ENCODE assay signal across 9 cellular contexts in genomic region chr5:76641514-76642120, GRCh38. TPM values are rescaled to one million over a fixed set of nuclear protein-coding genes. Genes with fewer than 3 reads are reported as not detected.
A peak's percentile ranks its signal among the peaks of the same experiment; 100 is the strongest.
DNase-seq lines count a peak whose midpoint lies in the region; ATAC-seq, FAIRE-seq and TF ChIP-seq lines count a peak whose summit lies in the region.
"Had no signal": no experiment of that assay in that cellular context is flagged by ENCODE, and none has a peak within 500 bp of the region (broad histone marks: within the 10 kb centered on the region; RNA-seq: fewer than 3 reads in every experiment).

No MANE protein-coding gene starts in this region.

- H3K27me3 ChIP-seq in DOHH2 (ENCODE audit: control insufficient read depth, low read length) = no peaks in the 10 kb centered on the region
- H3K27me3 ChIP-seq in astrocyte (ENCODE audit: insufficient read depth, low read length) = no peaks in the 10 kb centered on the region

- H3K27ac Mint-ChIP-seq in astrocyte (ENCODE audit: unreplicated experiment) = peak overlapping the region; percentile 83
- H3K27ac Mint-ChIP-seq: activated naive CD8-positive, alpha-beta T cell had no signal

- no peaks in the 10 kb centered on the region for H3F3A ChIP-seq in DOHH2 (ENCODE audit: control insufficient read depth, insufficient read depth)

- H4K20me1 ChIP-seq in DOHH2 (ENCODE audit: control insufficient read depth, insufficient read depth, low read depth, low read length) (no peaks in the 10 kb centered on the region), astrocyte (ENCODE audit: insufficient read depth, low read length) (no peaks in the 10 kb centered on the region)

- H3K27ac ChIP-seq in DOHH2 (ENCODE audit: low read depth, low read length) = no peak overlapping the region
- no peak overlapping the region for H3K27ac ChIP-seq in astrocyte (ENCODE audit: low read depth, low read length)

- H3K79me2 ChIP-seq in DOHH2 (ENCODE audit: control insufficient read depth, low read length) = no peaks in the 10 kb centered on the region
- H3K79me2 ChIP-seq in astrocyte (ENCODE audit: insufficient read depth, low read length) = no peaks in the 10 kb centered on the region

- peaks cover 25% of the 10 kb centered on the region for H3K36me3 ChIP-seq in DOHH2 (ENCODE audit: control insufficient read depth, low read length)
- no peaks in the 10 kb centered on the region for H3K36me3 ChIP-seq in astrocyte (ENCODE audit: insufficient read depth, low read length)

- FAIRE-seq in astrocyte (lab: Jason Lieb, UNC) = peak; percentile 83

- DNase-seq in Jurkat, Clone E6-1 (ENCODE audit: low read depth, low spot score) = peak; percentile 79
- peak; percentile 9 for DNase-seq in T-helper 22 cell (ENCODE audit: low read depth)
- peak; percentile 50 for DNase-seq in astrocyte (ENCODE audit: low read depth)
- peak; percentile 70 for DNase-seq in iPS-NIHi7 (ENCODE audit: extremely low spot score)
- peak; percentile 28 to 52 for DNase-seq in stimulated activated CD4-positive, alpha-beta T cell treated with anti-CD3 and anti-CD28 coated beads, Interleukin-1b, Interleukin-23, amount 100 ng/mL, for 4 hours (ENCODE audit: low read depth in 2 of 2)
- DNase-seq in NCI-H2196 treated with DMSO at 0.1 percent for 48 hours (lab: John Stamatoyannopoulos, UW; ENCODE audit: unreplicated experiment) = no peak

- peaks cover 32% of the 10 kb centered on the region for H3K4me1 Mint-ChIP-seq in astrocyte (ENCODE audit: low read depth, unreplicated experiment)

- no peak overlapping the region for H3K9ac ChIP-seq in astrocyte (ENCODE audit: low read length)

- H2AFZ ChIP-seq in astrocyte (ENCODE audit: low read depth, low read length) = no peak overlapping the region

- H3K4me2 ChIP-seq in DOHH2 (ENCODE audit: low read length) (no peak overlapping the region), astrocyte (ENCODE audit: low read length) (no peak overlapping the region)

- peaks cover 23% of the 10 kb centered on the region for H3K4me1 ChIP-seq in DOHH2 (ENCODE audit: control insufficient read depth, low read length)
- peaks cover 9% of the 10 kb centered on the region for H3K4me1 ChIP-seq in astrocyte (ENCODE audit: insufficient read depth, low read length)

- TF ChIP-seq CTCF in DOHH2 (IDR thresholded peaks at IDR 0.05; ENCODE audit: low read depth, low read length, poor library complexity, severe bottlenecking) (peak; percentile 91), astrocyte (IDR thresholded peaks at IDR 0.05; ENCODE audit: insufficient read depth, low read depth, low read length) (peak; percentile 92)

- no peaks in the 10 kb centered on the region for H3K9me3 ChIP-seq in DOHH2 (ENCODE audit: control insufficient read depth, insufficient read depth, low read length)
- no peaks in the 10 kb centered on the region for H3K9me3 ChIP-seq in astrocyte (ENCODE audit: insufficient read depth, low read depth, low read length)

- no peaks in the 10 kb centered on the region for H3K9me2 ChIP-seq in DOHH2 (replicated peaks; ENCODE audit: control insufficient read depth, low read length)

- H3K4me3 ChIP-seq in DOHH2 (ENCODE audit: low read length) = no peak overlapping the region
- no peak overlapping the region for H3K4me3 ChIP-seq in Jurkat, Clone E6-1 (ENCODE audit: low read length)
- H3K4me3 ChIP-seq in astrocyte (ENCODE audit: insufficient read depth, low read depth, low read length) = no peak overlapping the region

- ATAC-seq in HG03469 (IDR thresholded peaks at IDR 0.05; ENCODE audit: unreplicated experiment) = no peak

- no peaks in the 10 kb centered on the region for H3K36me3 Mint-ChIP-seq in astrocyte (ENCODE audit: low read depth, unreplicated experiment)

- H3K4me3 Mint-ChIP-seq in astrocyte (ENCODE audit: unreplicated experiment) = no peak overlapping the region
- H3K4me3 Mint-ChIP-seq: activated naive CD8-positive, alpha-beta T cell had no signal

- no peaks in the 10 kb centered on the region for H3K27me3 Mint-ChIP-seq in astrocyte (ENCODE audit: low read depth, unreplicated experiment)
- H3K27me3 Mint-ChIP-seq: activated naive CD8-positive, alpha-beta T cell had no signal

- no peaks in the 10 kb centered on the region for H3K9me3 Mint-ChIP-seq in astrocyte (ENCODE audit: unreplicated experiment)

RNA-seq across cellular contexts. Expression of gene F2RL2, which starts 18.4 kb away (rescaled TPM):
- 2.0 TPM for polyA plus RNA-seq in Jurkat, Clone E6-1 (2012; ENCODE audit: insufficient read depth, insufficient read length)
- total RNA-seq in astrocyte = 23.4 and 26.0 TPM in 2 replicates
